Comparison of ENCODE assay signal across 11 cellular contexts in the genomic region with DNA sequence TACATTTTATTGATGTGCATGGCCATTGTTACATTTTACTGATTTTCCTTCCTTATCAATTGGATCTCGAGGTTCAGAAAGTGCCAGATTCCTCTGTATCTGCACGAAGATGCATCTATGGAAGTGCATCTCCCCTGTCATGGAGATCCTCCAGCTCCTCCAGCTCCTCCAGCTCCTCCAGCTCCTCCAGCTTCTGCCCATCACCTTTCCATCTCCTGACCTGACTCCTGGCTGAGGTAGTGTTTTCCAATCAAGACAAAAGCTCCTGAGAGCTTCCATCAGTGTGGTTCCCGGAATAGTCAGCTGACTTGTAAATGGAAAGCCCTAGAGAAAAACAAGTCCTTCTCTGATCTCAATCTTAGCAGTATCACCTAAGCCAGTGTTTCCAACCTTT.
A peak's percentile ranks its signal among the peaks of the same experiment; 100 is the strongest.
DNase-seq lines count a peak whose midpoint lies in the region; ATAC-seq and TF ChIP-seq lines count a peak whose summit lies in the region.
"Had no signal": no experiment of that assay in that cellular context is flagged by ENCODE, and none has a peak within 500 bp of the region (broad histone marks: within the 10 kb centered on the region; RNA-seq: fewer than 3 reads in every experiment).

No MANE protein-coding gene starts in this region.

- peaks cover 17% of the 10 kb centered on the region for H3F3A ChIP-seq in GM23248 (ENCODE audit: insufficient read depth)

- TF ChIP-seq CTCF in CD14-positive monocyte (IDR thresholded peaks at IDR 0.05) (no peak), A673 (conservative IDR thresholded peaks at IDR 0.05; ENCODE audit: low read depth, low read length) (no peak)

- no peaks in the 10 kb centered on the region for H3K9me3 Mint-ChIP-seq in CD14-positive monocyte
- no peaks in the 10 kb centered on the region for H3K9me3 Mint-ChIP-seq in activated T-helper 2 cell treated with anti-CD3 and anti-CD28 coated beads, Interferon-gamma antibody, Interleukin-2, Interleukin-4, amounts not matched to agents 10 μg/mL and 5 μg/mL and 100 μg/mL, durations not matched to agents 14 hours and 24 hours and 36 hours
- H3K9me3 Mint-ChIP-seq in naive thymus-derived CD4-positive, alpha-beta T cell = no peaks in the 10 kb centered on the region

- H2AFZ ChIP-seq in GM23248 = no peak overlapping the region

- DNase-seq in CD14-positive monocyte (ENCODE audit: low spot score) = no peak
- DNase-seq in GM23248 = no peak
- DNase-seq in activated T-helper 2 cell treated with anti-CD3 and anti-CD28 coated beads, Interferon-gamma antibody, Interleukin-2, Interleukin-4, amounts not matched to agents 10 μg/mL and 5 μg/mL and 100 μg/mL, durations not matched to agents 14 hours and 24 hours and 36 hours (ENCODE audit: low spot score) = no peak
- peak in 1 of 9 donors; percentile 21 for DNase-seq in naive thymus-derived CD4-positive, alpha-beta T cell
- DNase-seq in NAMALWA (ENCODE audit: low spot score) = no peak
- no peak for DNase-seq in NCI-H82 (lab: John Stamatoyannopoulos, UW)
- DNase-seq in A673 (ENCODE audit: low spot score) = no peak
- DNase-seq: aorta, foreskin melanocyte, NCI-H1092 treated with DMSO at 0.1 percent for 48 hours had no signal

- 0 out of 2 replicates have a peak overlapping the region, but pooled peaks have one; percentile 72 for H3K9ac ChIP-seq in GM23248

- H3K9me3 ChIP-seq in GM23248 (ENCODE audit: low read depth) (no peaks in the 10 kb centered on the region), A673 (ENCODE audit: low read depth, low read length, poor library complexity, severe bottlenecking) (no peaks in the 10 kb centered on the region)
- H3K9me3 ChIP-seq in naive thymus-derived CD4-positive, alpha-beta T cell (ENCODE audit: control insufficient read depth in 2 of 3, low read length in 3 of 3) = no peaks in the 10 kb centered on the region

- POLR2A ChIA-PET in naive thymus-derived CD4-positive, alpha-beta T cell (lab: Charles Lee) = interaction anchor here (0.6 to 5.4 kb wide), 6 partner anchors 10 to 92 kb away, joined by 3 to 74 read pairs (median 3); partner anchors contain the start of gene KLF6
- POLR2A ChIA-PET in A673 (lab: Charles Lee; ENCODE audit: low non-redundant PET) = no interaction called here

- H3K27me3 Mint-ChIP-seq in CD14-positive monocyte (ENCODE audit: low read depth in 3 of 3) = peaks cover 0 to 3% (median 0%) of the 10 kb centered on the region in 3 donors
- H3K27me3 Mint-ChIP-seq in activated T-helper 2 cell treated with anti-CD3 and anti-CD28 coated beads, Interferon-gamma antibody, Interleukin-2, Interleukin-4, amounts not matched to agents 10 μg/mL and 5 μg/mL and 100 μg/mL, durations not matched to agents 14 hours and 24 hours and 36 hours (ENCODE audit: low read depth) = no peaks in the 10 kb centered on the region
- H3K27me3 Mint-ChIP-seq in naive thymus-derived CD4-positive, alpha-beta T cell = no peaks in the 10 kb centered on the region

- H3K4me3 Mint-ChIP-seq in CD14-positive monocyte = no peak overlapping the region
- H3K4me3 Mint-ChIP-seq in activated T-helper 2 cell treated with anti-CD3 and anti-CD28 coated beads, Interferon-gamma antibody, Interleukin-2, Interleukin-4, amounts not matched to agents 10 μg/mL and 5 μg/mL and 100 μg/mL, durations not matched to agents 14 hours and 24 hours and 36 hours (ENCODE audit: low read depth) = no peak overlapping the region
- peak overlapping the region; percentile 31 to 83 (median 70) for H3K4me3 Mint-ChIP-seq in naive thymus-derived CD4-positive, alpha-beta T cell

- 88 to 90% methylated on average over 3 of the region's 3 CpGs for WGBS in GM23248 (ENCODE audit: low coverage in 1 of 2, low lambda C conversion rate in 2 of 2, missing lambda C conversion rate in 2 of 2), 2 experiments

- peaks cover 0 to 3% of the 10 kb centered on the region in 2 donors for H3K36me3 Mint-ChIP-seq in CD14-positive monocyte
- no peaks in the 10 kb centered on the region for H3K36me3 Mint-ChIP-seq in activated T-helper 2 cell treated with anti-CD3 and anti-CD28 coated beads, Interferon-gamma antibody, Interleukin-2, Interleukin-4, amounts not matched to agents 10 μg/mL and 5 μg/mL and 100 μg/mL, durations not matched to agents 14 hours and 24 hours and 36 hours (ENCODE audit: low read depth)
- no peaks in the 10 kb centered on the region for H3K36me3 Mint-ChIP-seq in naive thymus-derived CD4-positive, alpha-beta T cell

- peaks cover 20% of the 10 kb centered on the region for H3K4me1 ChIP-seq in GM23248 (ENCODE audit: insufficient read depth)
- peaks cover 41 to 51% of the 10 kb centered on the region in 2 donors for H3K4me1 ChIP-seq in naive thymus-derived CD4-positive, alpha-beta T cell (ENCODE audit: control insufficient read depth in 2 of 2, insufficient read depth in 2 of 2, low read length in 2 of 2)
- no peaks in the 10 kb centered on the region for H3K4me1 ChIP-seq in A673 (ENCODE audit: insufficient read depth, low read length, poor library complexity, severe bottlenecking)

- intact Hi-C loops in CD14-positive monocyte (cut with micrococcal nuclease) (loop anchor here (2.0 to 5.0 kb wide), 2 partner anchors 65 to 89 kb away; partner anchors contain the start of gene KLF6 (in 1 of the 2)), A673 (cut with micrococcal nuclease; ENCODE audit: unreplicated experiment) (no loop called here)
- intact Hi-C loops in activated T-helper 2 cell treated with anti-CD3 and anti-CD28 coated beads, Interferon-gamma antibody, Interleukin-2, Interleukin-4, amounts not matched to agents 10 μg/mL and 5 μg/mL and 100 μg/mL, durations not matched to agents 14 hours and 24 hours and 36 hours (cut with micrococcal nuclease) = loop anchor here (2.0 kb wide), 1 partner anchor 253 kb away; no protein-coding TSS in a partner anchor
- intact Hi-C loops in naive thymus-derived CD4-positive, alpha-beta T cell (cut with micrococcal nuclease) = loop anchor here (1.0 to 10.0 kb wide), 10 partner anchors 12 to 701 kb away; partner anchors contain the start of genes KLF6 (in 1 of the 2) and PITRM1 (in 1 of the 2)

- H3K36me3 ChIP-seq in GM23248 (ENCODE audit: low read depth) = no peaks in the 10 kb centered on the region
- H3K36me3 ChIP-seq in naive thymus-derived CD4-positive, alpha-beta T cell (ENCODE audit: control insufficient read depth in 2 of 3, insufficient read depth in 3 of 3, low read length in 3 of 3) = no peaks in the 10 kb centered on the region
- H3K36me3 ChIP-seq in A673 (ENCODE audit: insufficient read depth, low read length, poor library complexity, severe bottlenecking) = no peaks in the 10 kb centered on the region

- no TSS peak for BruUV-seq in A673 (replicated peaks; lab: Mats Ljungman, UMichigan)

- H3K79me2 ChIP-seq in GM23248 (ENCODE audit: insufficient read depth) = no peaks in the 10 kb centered on the region

- no peaks in the 10 kb centered on the region for H3K27me3 ChIP-seq in GM23248 (replicated peaks; ENCODE audit: insufficient read depth)
- H3K27me3 ChIP-seq in naive thymus-derived CD4-positive, alpha-beta T cell (ENCODE audit: control insufficient read depth in 2 of 2, insufficient read depth in 2 of 2, low read length in 2 of 2) = no peaks in the 10 kb centered on the region
- no peaks in the 10 kb centered on the region for H3K27me3 ChIP-seq in A673 (replicated peaks; ENCODE audit: insufficient read depth, low read depth, low read length, poor library complexity)

- H3K27ac Mint-ChIP-seq in CD14-positive monocyte = peak overlapping the region; percentile 72 to 99 (median 94)
- H3K27ac Mint-ChIP-seq in activated T-helper 2 cell treated with anti-CD3 and anti-CD28 coated beads, Interferon-gamma antibody, Interleukin-2, Interleukin-4, amounts not matched to agents 10 μg/mL and 5 μg/mL and 100 μg/mL, durations not matched to agents 14 hours and 24 hours and 36 hours = peak overlapping the region; percentile 76
- H3K27ac Mint-ChIP-seq in naive thymus-derived CD4-positive, alpha-beta T cell = peak overlapping the region; percentile 89 to 98 (median 94)

- CTCF ChIA-PET in naive thymus-derived CD4-positive, alpha-beta T cell (lab: Charles Lee) = no interaction called here
- CTCF ChIA-PET in A673 (lab: Charles Lee) = no interaction called here

- H3K27ac ChIP-seq in GM23248 = no peak overlapping the region
- peak overlapping the region; percentile 66 for H3K27ac ChIP-seq in naive thymus-derived CD4-positive, alpha-beta T cell (ENCODE audit: low read depth, low read length)
- no peak overlapping the region for H3K27ac ChIP-seq in A673 (ENCODE audit: low read depth, low read length, poor library complexity, severe bottlenecking)

- H3K4me2 ChIP-seq in GM23248 (ENCODE audit: unreplicated experiment) = no peak overlapping the region

- no peaks in the 10 kb centered on the region for H3K9me2 ChIP-seq in GM23248 (ENCODE audit: insufficient read depth)

- no peak for ATAC-seq in naive thymus-derived CD4-positive, alpha-beta T cell
- no peak for ATAC-seq in GM19035 (IDR thresholded peaks at IDR 0.05; ENCODE audit: unreplicated experiment)

- no peak overlapping the region for H3K4me3 ChIP-seq in GM23248
- H3K4me3 ChIP-seq in naive thymus-derived CD4-positive, alpha-beta T cell (ENCODE audit: low read length) = peak overlapping the region; percentile 20
- H3K4me3 ChIP-seq in A673 (ENCODE audit: low read depth, low read length, poor library complexity, severe bottlenecking) = no peak overlapping the region

- H4K20me1 ChIP-seq in GM23248 (ENCODE audit: insufficient read depth) = no peaks in the 10 kb centered on the region

- H3K4me1 Mint-ChIP-seq in CD14-positive monocyte = peaks cover 49% of the 10 kb centered on the region
- peaks cover 47% of the 10 kb centered on the region for H3K4me1 Mint-ChIP-seq in activated T-helper 2 cell treated with anti-CD3 and anti-CD28 coated beads, Interferon-gamma antibody, Interleukin-2, Interleukin-4, amounts not matched to agents 10 μg/mL and 5 μg/mL and 100 μg/mL, durations not matched to agents 14 hours and 24 hours and 36 hours (ENCODE audit: low read depth)
- peaks cover 30 to 58% (median 56%) of the 10 kb centered on the region in 7 donors for H3K4me1 Mint-ChIP-seq in naive thymus-derived CD4-positive, alpha-beta T cell

- in situ Hi-C loops in GM23248 (cut with MboI) = no loop called here

Comparison
In these comparisons a context has a peak if more than half of its experiments do, and no peak if none do; other contexts are left out.
1. H3K4me3 Mint-ChIP-seq: peak in naive thymus-derived CD4-positive, alpha-beta T cell (10 of 10); none in CD14-positive monocyte (0 of 2) and activated T-helper 2 cell treated with anti-CD3 and anti-CD28 coated beads, Interferon-gamma antibody, Interleukin-2, Interleukin-4, amounts not matched to agents 10 μg/mL and 5 μg/mL and 100 μg/mL, durations not matched to agents 14 hours and 24 hours and 36 hours (single experiment).
2. Peak in every context shown above with its lines, with median percentiles within 50 percentile points of each other: H3K27ac Mint-ChIP-seq.